ENCODE assay signal across 22 cellular contexts in genomic region chr11:3885855-3886254, GRCh38. TPM values are rescaled to one million over a fixed set of nuclear protein-coding genes. Genes with fewer than 3 reads are reported as not detected.
A peak's percentile ranks its signal among the peaks of the same experiment; 100 is the strongest.
DNase-seq lines count a peak whose midpoint lies in the region; ATAC-seq, FAIRE-seq and TF ChIP-seq lines count a peak whose summit lies in the region.
"Had no signal": no experiment of that assay in that cellular context is flagged by ENCODE, and none has a peak within 500 bp of the region (broad histone marks: within the 10 kb centered on the region; RNA-seq: fewer than 3 reads in every experiment).

No MANE protein-coding gene starts in this region.

- H3K27me3 Mint-ChIP-seq in CD4-positive, alpha-beta T cell, result no peaks in the 10 kb centered on the region
- H3K27me3 Mint-ChIP-seq in astrocyte (ENCODE audit: low read depth, unreplicated experiment), result no peaks in the 10 kb centered on the region
- H3K27me3 Mint-ChIP-seq: CD4-positive, CD25-positive, alpha-beta regulatory T cell; T-cell had no signal

- no peak for DNase-seq in CD4-positive, alpha-beta T cell
- DNase-seq in HT-29 (ENCODE audit: low spot score), result peak; percentile 74
- DNase-seq in astrocyte (ENCODE audit: low read depth), result no peak
- no peak for DNase-seq in mesenchymal stem cell
- DNase-seq in stimulated activated CD8-positive, alpha-beta memory T cell treated with anti-CD3 and anti-CD28 coated beads, Interleukin-4, amount 100 ng/mL, for 48 hours, result no peak
- no peak for DNase-seq in erythroblast (lab: John Stamatoyannopoulos, UW)
- DNase-seq in uterus, result no peak
- DNase-seq: activated CD4-positive, alpha-beta T cell treated with anti-CD3 and anti-CD28 coated beads for 1 hour; activated gamma-delta T cell; CD4-positive, CD25-positive, alpha-beta regulatory T cell; GF-D8; GOT3; KBM-7; kidney glomerular epithelial cell; NCI-H146; SHP77 treated with DMSO at 0.1 percent for 48 hours; stimulated activated CD4-positive, alpha-beta T cell treated with anti-CD3 and anti-CD28 coated beads, Interleukin-2, amount 100 ng/mL, for 24 hours; substantia nigra; T-cell had no signal

- no peak overlapping the region for H3K27ac ChIP-seq in CD4-positive, alpha-beta T cell (ENCODE audit: low read depth, low read length)
- H3K27ac ChIP-seq in astrocyte (ENCODE audit: low read depth, low read length) (no peak overlapping the region), mesenchymal stem cell (ENCODE audit: low read length, poor library complexity, severe bottlenecking) (no peak overlapping the region), uterus (no peak overlapping the region)
- H3K27ac ChIP-seq: coronary artery had no signal

- peaks cover 5% of the 10 kb centered on the region for H3K4me1 ChIP-seq in astrocyte (ENCODE audit: insufficient read depth, low read length)
- H3K4me1 ChIP-seq in mesenchymal stem cell (ENCODE audit: control insufficient read depth, insufficient read depth, low read depth, low read length), result peaks cover 4% of the 10 kb centered on the region
- no peaks in the 10 kb centered on the region for H3K4me1 ChIP-seq in uterus

- peak overlapping the region in 1 of 2 experiments; percentile 71 for H3K14ac ChIP-seq in mesenchymal stem cell (ENCODE audit: low read length in 2 of 2)

- no peak for ATAC-seq in CD4-positive, alpha-beta T cell (ENCODE audit: poor library complexity)
- ATAC-seq: stimulated activated effector memory CD8-positive, alpha-beta T cell treated with anti-CD3 and anti-CD28 coated beads, Interleukin-12 subunit alpha, Interleukin-12 subunit beta, amount 100 ng/mL, for 72 hours; T-cell had no signal

- POLR2A ChIA-PET in CD4-positive, alpha-beta T cell (lab: Charles Lee), result no interaction called here

- no peak overlapping the region for H2BK5ac ChIP-seq in mesenchymal stem cell (ENCODE audit: low read depth, low read length, poor library complexity, severe bottlenecking)

- H3K79me1 ChIP-seq in mesenchymal stem cell (replicated peaks; ENCODE audit: low read length, poor library complexity, severe bottlenecking), result peaks cover 21% of the 10 kb centered on the region

- H3K4me1 Mint-ChIP-seq in CD4-positive, alpha-beta T cell (ENCODE audit: low read depth), result peaks cover 73% of the 10 kb centered on the region
- H3K4me1 Mint-ChIP-seq in astrocyte (ENCODE audit: low read depth, unreplicated experiment), result no peaks in the 10 kb centered on the region

- H3K27ac Mint-ChIP-seq in CD4-positive, alpha-beta T cell, result peak overlapping the region; percentile 44
- H3K27ac Mint-ChIP-seq in astrocyte (ENCODE audit: unreplicated experiment), result no peak overlapping the region
- H3K27ac Mint-ChIP-seq: stimulated activated effector memory CD8-positive, alpha-beta T cell treated with anti-CD3 and anti-CD28 coated beads, Interleukin-12 subunit alpha, Interleukin-12 subunit beta, amount 100 ng/mL, for 72 hours; T-cell had no signal

- H3K9ac ChIP-seq in astrocyte (ENCODE audit: low read length) (no peak overlapping the region), mesenchymal stem cell (ENCODE audit: low read length) (no peak overlapping the region)

- H3K9me3 ChIP-seq in CD4-positive, alpha-beta T cell (ENCODE audit: control insufficient read depth, low read length), result no peaks in the 10 kb centered on the region
- H3K9me3 ChIP-seq in astrocyte (ENCODE audit: insufficient read depth, low read depth, low read length), result no peaks in the 10 kb centered on the region
- no peaks in the 10 kb centered on the region for H3K9me3 ChIP-seq in mesenchymal stem cell (ENCODE audit: control insufficient read depth, low read length)
- no peaks in the 10 kb centered on the region for H3K9me3 ChIP-seq in uterus

- WGBS in mesenchymal stem cell, result 92% methylated on average over 5 of the region's 7 CpGs

- CTCF ChIA-PET in CD4-positive, alpha-beta T cell (lab: Charles Lee), result interaction anchor here (1.2 kb wide), 1 partner anchor 61 kb away, joined by 4 read pairs; no protein-coding TSS in a partner anchor

- H2BK12ac ChIP-seq in mesenchymal stem cell (ENCODE audit: low read length in 2 of 2), result no peak overlapping the region

- no peak for TF ChIP-seq CTCF in CD4-positive, alpha-beta T cell (IDR thresholded peaks at IDR 0.05)
- no peak for TF ChIP-seq CTCF in astrocyte (IDR thresholded peaks at IDR 0.05; ENCODE audit: insufficient read depth, low read depth, low read length)
- no peak for TF ChIP-seq CTCF in uterus (IDR thresholded peaks at IDR 0.05)

- no peak overlapping the region for H2BK120ac ChIP-seq in mesenchymal stem cell (ENCODE audit: low read depth, low read length)

- peaks cover 1% of the 10 kb centered on the region for H3K36me3 Mint-ChIP-seq in CD4-positive, alpha-beta T cell (ENCODE audit: low read depth)
- H3K36me3 Mint-ChIP-seq in astrocyte (ENCODE audit: low read depth, unreplicated experiment), result no peaks in the 10 kb centered on the region
- H3K36me3 Mint-ChIP-seq: stimulated activated effector memory CD8-positive, alpha-beta T cell treated with anti-CD3 and anti-CD28 coated beads, Interleukin-12 subunit alpha, Interleukin-12 subunit beta, amount 100 ng/mL, for 72 hours; T-cell had no signal

- H3K4me3 Mint-ChIP-seq in CD4-positive, alpha-beta T cell, result no peak overlapping the region
- H3K4me3 Mint-ChIP-seq in astrocyte (ENCODE audit: unreplicated experiment), result no peak overlapping the region
- H3K4me3 Mint-ChIP-seq: CD4-positive, CD25-positive, alpha-beta regulatory T cell; stimulated activated effector memory CD8-positive, alpha-beta T cell treated with anti-CD3 and anti-CD28 coated beads, Interleukin-12 subunit alpha, Interleukin-12 subunit beta, amount 100 ng/mL, for 72 hours; T-cell had no signal

- peaks cover 7% of the 10 kb centered on the region for H3K79me2 ChIP-seq in astrocyte (ENCODE audit: insufficient read depth, low read length)

- TF ChIP-seq POLR2A in erythroblast (IDR thresholded peaks at IDR 0.05; ENCODE audit: low read length) (no peak), uterus (IDR thresholded peaks at IDR 0.05) (no peak)

- intact Hi-C loops in CD4-positive, alpha-beta T cell (cut with DNase I, micrococcal nuclease), result no loop called here
- intact Hi-C loops in uterus (cut with DNase I; ENCODE audit: low total_unique reads), result no loop called here

- H3K4me3 ChIP-seq in astrocyte (ENCODE audit: insufficient read depth, low read depth, low read length), result no peak overlapping the region
- H3K4me3 ChIP-seq in mesenchymal stem cell (ENCODE audit: insufficient read depth in 1 of 2, low read depth in 1 of 2, low read length in 2 of 2), result no peak overlapping the region
- H3K4me3 ChIP-seq in uterus, result no peak overlapping the region
- H3K4me3 ChIP-seq: coronary artery, lung had no signal

- no peak overlapping the region for H2AFZ ChIP-seq in astrocyte (ENCODE audit: low read depth, low read length)
- no peak overlapping the region for H2AFZ ChIP-seq in mesenchymal stem cell (ENCODE audit: low read depth, low read length)

- H3K9me3 Mint-ChIP-seq in CD4-positive, alpha-beta T cell, result no peaks in the 10 kb centered on the region
- H3K9me3 Mint-ChIP-seq in astrocyte (ENCODE audit: unreplicated experiment), result peaks cover 4% of the 10 kb centered on the region
- H3K9me3 Mint-ChIP-seq: CD4-positive, CD25-positive, alpha-beta regulatory T cell; stimulated activated effector memory CD8-positive, alpha-beta T cell treated with anti-CD3 and anti-CD28 coated beads, Interleukin-12 subunit alpha, Interleukin-12 subunit beta, amount 100 ng/mL, for 72 hours; T-cell had no signal

- peak overlapping the region in 1 of 2 experiments; percentile 28 for H3K4ac ChIP-seq in mesenchymal stem cell (ENCODE audit: low read depth in 1 of 2, low read length in 2 of 2)

- H2BK15ac ChIP-seq in mesenchymal stem cell (ENCODE audit: low read depth, poor library complexity, severe bottlenecking), result no peak overlapping the region

- no peaks in the 10 kb centered on the region for H3K27me3 ChIP-seq in CD4-positive, alpha-beta T cell (ENCODE audit: control insufficient read depth, insufficient read depth, low read length)
- H3K27me3 ChIP-seq in astrocyte (ENCODE audit: insufficient read depth, low read length), result no peaks in the 10 kb centered on the region
- no peaks in the 10 kb centered on the region for H3K27me3 ChIP-seq in mesenchymal stem cell (ENCODE audit: control insufficient read depth in 1 of 2, insufficient read depth in 1 of 2, low read length in 2 of 2)
- no peaks in the 10 kb centered on the region for H3K27me3 ChIP-seq in uterus

- H4K20me1 ChIP-seq in astrocyte (ENCODE audit: insufficient read depth, low read length), result peaks cover 3% of the 10 kb centered on the region

- no peak overlapping the region for H4K8ac ChIP-seq in mesenchymal stem cell (ENCODE audit: low read length)

- FAIRE-seq in astrocyte (lab: Jason Lieb, UNC), result no peak

- H4K91ac ChIP-seq in mesenchymal stem cell (ENCODE audit: low read length), result no peak overlapping the region

- H3K18ac ChIP-seq in mesenchymal stem cell (ENCODE audit: low read depth in 1 of 2, low read length in 2 of 2), result peak overlapping the region in 1 of 2 experiments; percentile 8

- peak overlapping the region; percentile 31 for H2AK5ac ChIP-seq in mesenchymal stem cell (ENCODE audit: low read length, severe bottlenecking)

- H3K36me3 ChIP-seq in astrocyte (ENCODE audit: insufficient read depth, low read length) (no peaks in the 10 kb centered on the region), mesenchymal stem cell (ENCODE audit: control insufficient read depth in 1 of 2, insufficient read depth in 2 of 2, low read depth in 1 of 2, low read length in 2 of 2) (no peaks in the 10 kb centered on the region), uterus (no peaks in the 10 kb centered on the region)

- H3K4me2 ChIP-seq in astrocyte (ENCODE audit: low read length) (peak overlapping the region; percentile 69), mesenchymal stem cell (ENCODE audit: low read length, poor library complexity, severe bottlenecking) (no peak overlapping the region)

- H3K23ac ChIP-seq in mesenchymal stem cell (ENCODE audit: low read length in 2 of 2), result no peak overlapping the region

RNA-seq across cellular contexts. Expression of gene STIM1, which starts 30.4 kb away (rescaled TPM):
- 10 to 100 TPM; 89.0 to 94.9 TPM for total RNA-seq in CD4-positive, alpha-beta T cell
- total RNA-seq in HT-29 (2014; rRNA removed; shearing (Covaris generic)), result 28.3 and 29.4 TPM in 2 replicates
- total RNA-seq in astrocyte (42.9 and 49.3 TPM in 2 replicates), uterus (100 to 1,000 TPM in 1 of 4 donors, 10 to 100 TPM in 3; 37.6 to 114 (median 56.3) TPM)
- 37.2 TPM for polyA plus RNA-seq in mesenchymal stem cell (2013, experiment 1 of 2)
- 35.2 TPM for polyA plus RNA-seq in mesenchymal stem cell (2013, experiment 2 of 2)

RNA-seq across cellular contexts. Expression of gene RHOG, which starts 45.1 kb away (rescaled TPM):
- total RNA-seq in CD4-positive, alpha-beta T cell, result 100 to 1,000 TPM; 101 to 106 TPM
- total RNA-seq in HT-29 (2014; rRNA removed; shearing (Covaris generic)), result 53.4 and 58.9 TPM in 2 replicates
- total RNA-seq in astrocyte, result 54.5 and 54.7 TPM in 2 replicates
- 77.1 TPM for polyA plus RNA-seq in mesenchymal stem cell (2013, experiment 1 of 2)
- polyA plus RNA-seq in mesenchymal stem cell (2013, experiment 2 of 2), result 76.9 TPM
- 10 to 100 TPM; 10.5 to 46.9 (median 38.1) TPM for total RNA-seq in uterus
